In genomic region chr21:21851657-21852056, GRCh38 we compare ENCODE assay signal across 1 cellular context.
TF ChIP-seq lines count a peak whose summit lies in the region.

No MANE protein-coding gene starts in this region.

TF ChIP-seq in GM23338, 12 proteins besides CTCF, POLR2A, EP300 and RAD21 (continued from another document):
- TF ChIP-seq, protein P1, sequence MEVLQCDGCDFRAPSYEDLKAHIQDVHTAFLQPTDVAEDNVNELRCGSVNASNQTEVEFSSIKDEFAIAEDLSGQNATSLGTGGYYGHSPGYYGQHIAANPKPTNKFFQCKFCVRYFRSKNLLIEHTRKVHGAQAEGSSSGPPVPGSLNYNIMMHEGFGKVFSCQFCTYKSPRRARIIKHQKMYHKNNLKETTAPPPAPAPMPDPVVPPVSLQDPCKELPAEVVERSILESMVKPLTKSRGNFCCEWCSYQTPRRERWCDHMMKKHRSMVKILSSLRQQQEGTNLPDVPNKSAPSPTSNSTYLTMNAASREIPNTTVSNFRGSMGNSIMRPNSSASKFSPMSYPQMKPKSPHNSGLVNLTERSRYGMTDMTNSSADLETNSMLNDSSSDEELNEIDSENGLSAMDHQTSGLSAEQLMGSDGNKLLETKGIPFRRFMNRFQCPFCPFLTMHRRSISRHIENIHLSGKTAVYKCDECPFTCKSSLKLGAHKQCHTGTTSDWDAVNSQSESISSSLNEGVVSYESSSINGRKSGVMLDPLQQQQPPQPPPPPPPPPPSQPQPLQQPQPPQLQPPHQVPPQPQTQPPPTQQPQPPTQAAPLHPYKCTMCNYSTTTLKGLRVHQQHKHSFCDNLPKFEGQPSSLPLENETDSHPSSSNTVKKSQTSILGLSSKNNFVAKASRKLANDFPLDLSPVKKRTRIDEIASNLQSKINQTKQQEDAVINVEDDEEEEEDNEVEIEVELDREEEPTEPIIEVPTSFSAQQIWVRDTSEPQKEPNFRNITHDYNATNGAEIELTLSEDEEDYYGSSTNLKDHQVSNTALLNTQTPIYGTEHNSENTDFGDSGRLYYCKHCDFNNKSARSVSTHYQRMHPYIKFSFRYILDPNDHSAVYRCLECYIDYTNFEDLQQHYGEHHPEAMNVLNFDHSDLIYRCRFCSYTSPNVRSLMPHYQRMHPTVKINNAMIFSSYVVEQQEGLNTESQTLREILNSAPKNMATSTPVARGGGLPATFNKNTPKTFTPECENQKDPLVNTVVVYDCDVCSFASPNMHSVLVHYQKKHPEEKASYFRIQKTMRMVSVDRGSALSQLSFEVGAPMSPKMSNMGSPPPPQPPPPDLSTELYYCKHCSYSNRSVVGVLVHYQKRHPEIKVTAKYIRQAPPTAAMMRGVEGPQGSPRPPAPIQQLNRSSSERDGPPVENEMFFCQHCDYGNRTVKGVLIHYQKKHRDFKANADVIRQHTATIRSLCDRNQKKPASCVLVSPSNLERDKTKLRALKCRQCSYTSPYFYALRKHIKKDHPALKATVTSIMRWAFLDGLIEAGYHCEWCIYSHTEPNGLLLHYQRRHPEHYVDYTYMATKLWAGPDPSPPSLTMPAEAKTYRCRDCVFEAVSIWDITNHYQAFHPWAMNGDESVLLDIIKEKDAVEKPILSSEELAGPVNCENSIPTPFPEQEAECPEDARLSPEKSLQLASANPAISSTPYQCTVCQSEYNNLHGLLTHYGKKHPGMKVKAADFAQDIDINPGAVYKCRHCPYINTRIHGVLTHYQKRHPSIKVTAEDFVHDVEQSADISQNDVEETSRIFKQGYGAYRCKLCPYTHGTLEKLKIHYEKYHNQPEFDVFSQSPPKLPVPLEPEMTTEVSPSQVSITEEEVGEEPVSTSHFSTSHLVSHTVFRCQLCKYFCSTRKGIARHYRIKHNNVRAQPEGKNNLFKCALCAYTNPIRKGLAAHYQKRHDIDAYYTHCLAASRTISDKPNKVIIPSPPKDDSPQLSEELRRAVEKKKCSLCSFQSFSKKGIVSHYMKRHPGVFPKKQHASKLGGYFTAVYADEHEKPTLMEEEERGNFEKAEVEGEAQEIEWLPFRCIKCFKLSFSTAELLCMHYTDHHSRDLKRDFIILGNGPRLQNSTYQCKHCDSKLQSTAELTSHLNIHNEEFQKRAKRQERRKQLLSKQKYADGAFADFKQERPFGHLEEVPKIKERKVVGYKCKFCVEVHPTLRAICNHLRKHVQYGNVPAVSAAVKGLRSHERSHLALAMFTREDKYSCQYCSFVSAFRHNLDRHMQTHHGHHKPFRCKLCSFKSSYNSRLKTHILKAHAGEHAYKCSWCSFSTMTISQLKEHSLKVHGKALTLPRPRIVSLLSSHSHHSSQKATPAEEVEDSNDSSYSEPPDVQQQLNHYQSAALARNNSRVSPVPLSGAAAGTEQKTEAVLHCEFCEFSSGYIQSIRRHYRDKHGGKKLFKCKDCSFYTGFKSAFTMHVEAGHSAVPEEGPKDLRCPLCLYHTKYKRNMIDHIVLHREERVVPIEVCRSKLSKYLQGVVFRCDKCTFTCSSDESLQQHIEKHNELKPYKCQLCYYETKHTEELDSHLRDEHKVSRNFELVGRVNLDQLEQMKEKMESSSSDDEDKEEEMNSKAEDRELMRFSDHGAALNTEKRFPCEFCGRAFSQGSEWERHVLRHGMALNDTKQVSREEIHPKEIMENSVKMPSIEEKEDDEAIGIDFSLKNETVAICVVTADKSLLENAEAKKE (CRISPR knock-in tag; IDR thresholded peaks at IDR 0.05): no peak
